ENCODE assay signal across 8 cellular contexts in genomic region chr1:37477198-37477931, GRCh38. TPM values are rescaled to one million over a fixed set of nuclear protein-coding genes. Genes with fewer than 3 reads are reported as not detected.
DNase-seq lines count a peak whose midpoint lies in the region; ATAC-seq and TF ChIP-seq lines count a peak whose summit lies in the region.

No MANE protein-coding gene starts in this region.

- no peaks in the 10 kb centered on the region for H3K27me3 ChIP-seq in CD4-positive, alpha-beta memory T cell (ENCODE audit: insufficient read depth, low read length)
- no peaks in the 10 kb centered on the region for H3K27me3 ChIP-seq in IMR-90 (ENCODE audit: control insufficient read depth, insufficient read depth, low read length)
- no peaks in the 10 kb centered on the region for H3K27me3 ChIP-seq in mucosa of rectum (ENCODE audit: control insufficient read depth in 2 of 2, insufficient read depth in 2 of 2, low read length in 2 of 2)

- peak overlapping the region; percentile 84 for H3K56ac ChIP-seq in IMR-90 (ENCODE audit: extremely low read depth, insufficient read depth, low read length)

- peaks cover 50% of the 10 kb centered on the region for H3K36me3 ChIP-seq in CD4-positive, alpha-beta memory T cell (ENCODE audit: insufficient read depth, low read length)
- H3K36me3 ChIP-seq in IMR-90 (ENCODE audit: control insufficient read depth, insufficient read depth, low read length) (peaks cover 44% of the 10 kb centered on the region), mucosa of rectum (ENCODE audit: control insufficient read depth in 2 of 2, insufficient read depth in 2 of 2, low read length in 2 of 2) (peaks cover 42 to 46% of the 10 kb centered on the region in 2 donors)

- WGBS in IMR-90 (ENCODE audit: extremely low coverage in 2 of 2, insufficient read length in 1 of 2), 2 experiments = 100% methylated on average over 1 of the region's 10 CpGs; no CpG with 5 or more reads in 1 of the 2 experiments

- peaks cover 30 to 82% of the 10 kb centered on the region in 2 experiments; a peak in 3 of 4 replicates for H3K79me1 ChIP-seq in IMR-90 (ENCODE audit: low read depth in 1 of 2, low read length in 2 of 2)

- H3K4me3 Mint-ChIP-seq in CD4-positive, alpha-beta memory T cell = peak overlapping the region; percentile 95 to 99 (median 97)
- H3K4me3 Mint-ChIP-seq in activated CD4-positive, alpha-beta T cell treated with anti-CD3 and anti-CD28 coated beads, Interleukin-2, amount 10 ng/mL, durations not matched to agents 7 days and 5 days = peak overlapping the region; percentile 94
- peak overlapping the region; percentile 83 for H3K4me3 Mint-ChIP-seq in dendritic cell treated with granulocyte-macrophage colony-stimulating factor and Interleukin-4, amounts not matched to agents 40 ng/mL and 50 ng/mL, for 4 days
- H3K4me3 Mint-ChIP-seq in stimulated activated effector memory CD8-positive, alpha-beta T cell treated with anti-CD3 and anti-CD28 coated beads, Interleukin-12 subunit alpha, Interleukin-12 subunit beta, amount 100 ng/mL, for 72 hours = peak overlapping the region; percentile 95

- peak overlapping the region; percentile 83; the same call in 2 of the 3 replicates for H2BK15ac ChIP-seq in IMR-90 (ENCODE audit: low read depth, low read length)

- H3K27ac Mint-ChIP-seq in CD4-positive, alpha-beta memory T cell = peak overlapping the region; percentile 97 to 100 (median 99)
- peak overlapping the region; percentile 98 for H3K27ac Mint-ChIP-seq in activated CD4-positive, alpha-beta T cell treated with anti-CD3 and anti-CD28 coated beads, Interleukin-2, amount 10 ng/mL, durations not matched to agents 7 days and 5 days
- peak overlapping the region; percentile 82 for H3K27ac Mint-ChIP-seq in dendritic cell treated with granulocyte-macrophage colony-stimulating factor and Interleukin-4, amounts not matched to agents 40 ng/mL and 50 ng/mL, for 4 days
- H3K27ac Mint-ChIP-seq in stimulated activated effector memory CD8-positive, alpha-beta T cell treated with anti-CD3 and anti-CD28 coated beads, Interleukin-12 subunit alpha, Interleukin-12 subunit beta, amount 100 ng/mL, for 72 hours = peak overlapping the region; percentile 97

- H3K4me3 ChIP-seq in CD4-positive, alpha-beta memory T cell (ENCODE audit: low read length in 2 of 2) = peak overlapping the region; percentile 85 to 96
- H3K4me3 ChIP-seq in IMR-90 (ENCODE audit: insufficient read depth, low read depth, low read length) (peak overlapping the region; percentile 95), mucosa of rectum (ENCODE audit: low read length in 2 of 2) (peak overlapping the region; percentile 89 to 97)

- H3K18ac ChIP-seq in IMR-90 (ENCODE audit: low read depth, low read length) = peak overlapping the region; percentile 94

- peak overlapping the region; percentile 93 for H2AK5ac ChIP-seq in IMR-90 (ENCODE audit: low read depth, low read length)

- H3K23ac ChIP-seq in IMR-90 (ENCODE audit: low read depth, low read length) = peak overlapping the region; percentile 95

- dilution Hi-C loops in IMR-90 (cut with HindIII; ENCODE audit: low sequenced_read_pairs, unreplicated experiment) = no loop called here

- peak overlapping the region; percentile 95 for H4K5ac ChIP-seq in IMR-90 (ENCODE audit: low read depth, low read length)

- H3K9me1 ChIP-seq in IMR-90 (ENCODE audit: insufficient read depth, low read length) = peaks cover 27% of the 10 kb centered on the region

- H3K27ac ChIP-seq in CD4-positive, alpha-beta memory T cell (ENCODE audit: low read depth, low read length) = peak overlapping the region; percentile 96
- H3K27ac ChIP-seq in IMR-90 (ENCODE audit: insufficient read depth, low read length) (peak overlapping the region; percentile 94), mucosa of rectum (ENCODE audit: low read depth in 2 of 2, low read length in 2 of 2) (peak overlapping the region; percentile 96 to 98)

- peak overlapping the region; percentile 98 for H2AK9ac ChIP-seq in IMR-90 (replicated peaks; ENCODE audit: low read depth, low read length, poor library complexity)

- H2BK5ac ChIP-seq in IMR-90 (ENCODE audit: low read depth, low read length, poor library complexity, severe bottlenecking) = peak overlapping the region; percentile 97

- peak overlapping the region; percentile 85 for H2BK20ac ChIP-seq in IMR-90 (ENCODE audit: low read depth, low read length)

- peak; percentile 82 to 98 (median 86) for DNase-seq in CD4-positive, alpha-beta memory T cell
- peak; percentile 78 for DNase-seq in IMR-90
- DNase-seq in activated CD4-positive, alpha-beta T cell treated with anti-CD3 and anti-CD28 coated beads, Interleukin-2, amount 10 ng/mL, durations not matched to agents 7 days and 5 days = peak; percentile 66
- peak; percentile 61 to 89 for DNase-seq in stimulated activated effector memory CD8-positive, alpha-beta T cell treated with anti-CD3 and anti-CD28 coated beads, Interleukin-12 subunit alpha, Interleukin-12 subunit beta, amount 100 ng/mL, for 72 hours (ENCODE audit: low spot score in 2 of 2)
- DNase-seq in NCI-H2107 (lab: John Stamatoyannopoulos, UW) = no peak

- ATAC-seq in GM19467 (IDR thresholded peaks at IDR 0.05; ENCODE audit: unreplicated experiment) (peak; percentile 32), IMR-90 (ENCODE audit: low read depth) (peak; percentile 15)
- peak; percentile 49 for ATAC-seq in stimulated activated effector memory CD8-positive, alpha-beta T cell treated with anti-CD3 and anti-CD28 coated beads, Interleukin-12 subunit alpha, Interleukin-12 subunit beta, amount 100 ng/mL, for 72 hours

- H3K4me2 ChIP-seq in IMR-90 (ENCODE audit: low read depth, low read length) = peak overlapping the region; percentile 96

- H4K91ac ChIP-seq in IMR-90 (ENCODE audit: insufficient read depth, low read depth, low read length) = peak overlapping the region; percentile 95

- peaks cover 44 to 78% of the 10 kb centered on the region in 2 donors for H3K36me3 Mint-ChIP-seq in CD4-positive, alpha-beta memory T cell
- peaks cover 66% of the 10 kb centered on the region for H3K36me3 Mint-ChIP-seq in activated CD4-positive, alpha-beta T cell treated with anti-CD3 and anti-CD28 coated beads, Interleukin-2, amount 10 ng/mL, durations not matched to agents 7 days and 5 days (ENCODE audit: low read depth)
- peaks cover 78% of the 10 kb centered on the region for H3K36me3 Mint-ChIP-seq in dendritic cell treated with granulocyte-macrophage colony-stimulating factor and Interleukin-4, amounts not matched to agents 40 ng/mL and 50 ng/mL, for 4 days (ENCODE audit: low read depth)
- H3K36me3 Mint-ChIP-seq in stimulated activated effector memory CD8-positive, alpha-beta T cell treated with anti-CD3 and anti-CD28 coated beads, Interleukin-12 subunit alpha, Interleukin-12 subunit beta, amount 100 ng/mL, for 72 hours = peaks cover 79% of the 10 kb centered on the region

- H3K4ac ChIP-seq in IMR-90 (ENCODE audit: low read depth, low read length) = peak overlapping the region; percentile 99

- no peaks in the 10 kb centered on the region for H3K9me3 ChIP-seq in CD4-positive, alpha-beta memory T cell (ENCODE audit: control insufficient read depth in 1 of 2, low read length in 2 of 2)
- H3K9me3 ChIP-seq in IMR-90 (ENCODE audit: control insufficient read depth, insufficient read depth, low read length) (no peaks in the 10 kb centered on the region), mucosa of rectum (ENCODE audit: control insufficient read depth in 2 of 2, low read length in 2 of 2) (no peaks in the 10 kb centered on the region)

- H3K9ac ChIP-seq in IMR-90 (ENCODE audit: low read depth, low read length) (peak overlapping the region; percentile 83), mucosa of rectum (ENCODE audit: low read depth in 1 of 2, low read length in 2 of 2) (peak overlapping the region; percentile 86 to 99)

- peak overlapping the region; percentile 65 for H2AFZ ChIP-seq in IMR-90 (replicated peaks; ENCODE audit: low read length, poor library complexity)

- in situ Hi-C loops in IMR-90 (cut with MboI; ENCODE audit: low sequenced_read_pairs) = no loop called here

- intact Hi-C loops in CD4-positive, alpha-beta memory T cell (cut with micrococcal nuclease) = loop anchor here (5.0 kb wide), 2 partner anchors 330 to 1515 kb away; partner anchors contain the start of genes AKIRIN1, C1orf122 and YRDC
- intact Hi-C loops in IMR-90 (cut with micrococcal nuclease) = loop anchor here (5.0 kb wide), 1 partner anchor 215 kb away; the partner anchor contains the start of gene CDCA8
- intact Hi-C loops in dendritic cell treated with granulocyte-macrophage colony-stimulating factor and Interleukin-4, amounts not matched to agents 40 ng/mL and 50 ng/mL, for 4 days (cut with micrococcal nuclease) = loop anchor here (10.0 kb wide), 2 partner anchors 117 to 217 kb away; partner anchors contain the start of genes CDCA8 and GNL2

- CTCF ChIA-PET in CD4-positive, alpha-beta memory T cell (lab: Charles Lee; ENCODE audit: partially characterized antibody) = interaction anchor here (1.3 to 10.6 kb wide), 7 partner anchors 10 to 37 kb away, joined by 3 to 219 read pairs (median 5); partner anchors contain the start of gene MEAF6
- CTCF ChIA-PET in IMR-90 (lab: Yijun Ruan, JAX) = interaction anchor here (3.8 kb wide), 1 partner anchor 10 kb away, joined by 24 read pairs; no protein-coding TSS in a partner anchor
- CTCF ChIA-PET in activated CD4-positive, alpha-beta T cell treated with anti-CD3 and anti-CD28 coated beads, Interleukin-2, amount 10 ng/mL, durations not matched to agents 7 days and 5 days (lab: Charles Lee) = interaction anchor here (1.0 to 5.6 kb wide), 6 partner anchors 9 to 23 kb away, joined by 3 to 69 read pairs (median 4); no protein-coding TSS in a partner anchor

- POLR2A ChIA-PET in CD4-positive, alpha-beta memory T cell (lab: Charles Lee; ENCODE audit: partially characterized antibody) = interaction anchor here (1.1 to 10.8 kb wide), 11 partner anchors 9 to 1549 kb away, joined by 4 to 229 read pairs (median 12); partner anchors contain the start of genes CDCA8, MEAF6, NDUFS5 and SNIP1
- POLR2A ChIA-PET in IMR-90 (lab: Charles Lee; ENCODE audit: unreplicated experiment) = no interaction called here
- POLR2A ChIA-PET in activated CD4-positive, alpha-beta T cell treated with anti-CD3 and anti-CD28 coated beads, Interleukin-2, amount 10 ng/mL, durations not matched to agents 7 days and 5 days (lab: Charles Lee) = interaction anchor here (0.7 kb wide), 1 partner anchor 23 kb away, joined by 4 read pairs; no protein-coding TSS in a partner anchor

- H2BK120ac ChIP-seq in IMR-90 (ENCODE audit: low read depth, low read length) = peak overlapping the region; percentile 94

- TF ChIP-seq RAD21 in IMR-90 (IDR thresholded peaks at IDR 0.05; ENCODE audit: low read length) = no peak

- no TSS peak for BruUV-seq in IMR-90 (replicated peaks; lab: Mats Ljungman, UMichigan)

- peak overlapping the region; percentile 86 to 95 for H4K8ac ChIP-seq in IMR-90 (ENCODE audit: low read depth in 2 of 2, low read length in 2 of 2)

- peaks cover 23% of the 10 kb centered on the region for H4K20me1 ChIP-seq in IMR-90 (ENCODE audit: insufficient read depth, low read length)

- H3K4me1 Mint-ChIP-seq in CD4-positive, alpha-beta memory T cell = peaks cover 28 to 72% (median 44%) of the 10 kb centered on the region in 4 donors
- peaks cover 56% of the 10 kb centered on the region for H3K4me1 Mint-ChIP-seq in activated CD4-positive, alpha-beta T cell treated with anti-CD3 and anti-CD28 coated beads, Interleukin-2, amount 10 ng/mL, durations not matched to agents 7 days and 5 days
- peaks cover 74% of the 10 kb centered on the region for H3K4me1 Mint-ChIP-seq in dendritic cell treated with granulocyte-macrophage colony-stimulating factor and Interleukin-4, amounts not matched to agents 40 ng/mL and 50 ng/mL, for 4 days (ENCODE audit: low read depth)
- peaks cover 62% of the 10 kb centered on the region for H3K4me1 Mint-ChIP-seq in stimulated activated effector memory CD8-positive, alpha-beta T cell treated with anti-CD3 and anti-CD28 coated beads, Interleukin-12 subunit alpha, Interleukin-12 subunit beta, amount 100 ng/mL, for 72 hours

- TF ChIP-seq POLR2A in IMR-90 (IDR thresholded peaks at IDR 0.05; ENCODE audit: low read depth, low read length) = 0 out of 2 replicates have a peak, but pooled peaks have one; percentile 7

- H3K27me3 Mint-ChIP-seq in CD4-positive, alpha-beta memory T cell = peaks cover 0 to 2% of the 10 kb centered on the region in 2 donors
- H3K27me3 Mint-ChIP-seq in activated CD4-positive, alpha-beta T cell treated with anti-CD3 and anti-CD28 coated beads, Interleukin-2, amount 10 ng/mL, durations not matched to agents 7 days and 5 days = no peaks in the 10 kb centered on the region
- no peaks in the 10 kb centered on the region for H3K27me3 Mint-ChIP-seq in dendritic cell treated with granulocyte-macrophage colony-stimulating factor and Interleukin-4, amounts not matched to agents 40 ng/mL and 50 ng/mL, for 4 days

- peak overlapping the region; percentile 99 for H3K14ac ChIP-seq in IMR-90 (replicated peaks; ENCODE audit: low read depth, low read length)

- H3K9me3 Mint-ChIP-seq in CD4-positive, alpha-beta memory T cell = peaks cover 0 to 3% (median 0%) of the 10 kb centered on the region in 8 donors
- no peaks in the 10 kb centered on the region for H3K9me3 Mint-ChIP-seq in activated CD4-positive, alpha-beta T cell treated with anti-CD3 and anti-CD28 coated beads, Interleukin-2, amount 10 ng/mL, durations not matched to agents 7 days and 5 days
- H3K9me3 Mint-ChIP-seq in dendritic cell treated with granulocyte-macrophage colony-stimulating factor and Interleukin-4, amounts not matched to agents 40 ng/mL and 50 ng/mL, for 4 days = no peaks in the 10 kb centered on the region
- no peaks in the 10 kb centered on the region for H3K9me3 Mint-ChIP-seq in stimulated activated effector memory CD8-positive, alpha-beta T cell treated with anti-CD3 and anti-CD28 coated beads, Interleukin-12 subunit alpha, Interleukin-12 subunit beta, amount 100 ng/mL, for 72 hours

- peaks cover 55% of the 10 kb centered on the region for H3K4me1 ChIP-seq in CD4-positive, alpha-beta memory T cell (ENCODE audit: insufficient read depth, low read length)
- H3K4me1 ChIP-seq in IMR-90 (ENCODE audit: control insufficient read depth, insufficient read depth, low read length) = peaks cover 52% of the 10 kb centered on the region
- peaks cover 68 to 73% of the 10 kb centered on the region in 2 donors for H3K4me1 ChIP-seq in mucosa of rectum (ENCODE audit: control insufficient read depth in 2 of 2, insufficient read depth in 2 of 2, low read length in 2 of 2)

- TF ChIP-seq CTCF in IMR-90 (conservative IDR thresholded peaks at IDR 0.05; ENCODE audit: low read depth, low read length) = no peak

RNA-seq across cellular contexts. Expression of gene ZC3H12A, which starts 3.0 kb away (rescaled TPM):
- 10 to 100 TPM; 54.6 to 60.7 TPM for total RNA-seq in CD4-positive, alpha-beta memory T cell
- 10 to 100 TPM; 10.6 to 19.9 TPM for polyA plus RNA-seq in CD4-positive, alpha-beta memory T cell
- total RNA-seq in IMR-90 (2012; rRNA removed) = 3.1 and 3.8 TPM in 2 replicates
- 14.2 and 15.2 TPM in 2 replicates for polyA plus RNA-seq in IMR-90 (2012; rRNA removed)
- 9.8 and 20.0 TPM in 2 replicates for polyA plus RNA-seq in IMR-90 (2012; cell fraction: cytosol; rRNA removed)
- 51.5 and 67.1 TPM in 2 replicates for polyA plus RNA-seq in IMR-90 (2012; cell fraction: nucleus; rRNA removed; ENCODE audit: low replicate concordance)
- total RNA-seq in activated CD4-positive, alpha-beta T cell treated with anti-CD3 and anti-CD28 coated beads, Interleukin-2, amount 10 ng/mL, durations not matched to agents 7 days and 5 days = 10 to 100 TPM; 16.8 to 21.9 TPM

RNA-seq across cellular contexts. Expression of gene MEAF6, which starts 37.2 kb away (rescaled TPM):
- total RNA-seq in CD4-positive, alpha-beta memory T cell = 10 to 100 TPM; 97.9 to 98.2 TPM
- 100 to 1,000 TPM; 132 to 221 TPM for polyA plus RNA-seq in CD4-positive, alpha-beta memory T cell
- total RNA-seq in IMR-90 (2012; rRNA removed) = 36.2 and 44.4 TPM in 2 replicates
- 36.4 and 40.7 TPM in 2 replicates for polyA plus RNA-seq in IMR-90 (2012; rRNA removed)
- 21.0 and 27.4 TPM in 2 replicates for polyA plus RNA-seq in IMR-90 (2012; cell fraction: cytosol; rRNA removed)
- 12.4 and 51.2 TPM in 2 replicates for polyA plus RNA-seq in IMR-90 (2012; cell fraction: nucleus; rRNA removed; ENCODE audit: low replicate concordance)
- total RNA-seq in activated CD4-positive, alpha-beta T cell treated with anti-CD3 and anti-CD28 coated beads, Interleukin-2, amount 10 ng/mL, durations not matched to agents 7 days and 5 days = 10 to 100 TPM; 68.8 to 75.6 TPM
